In the genomic region with DNA sequence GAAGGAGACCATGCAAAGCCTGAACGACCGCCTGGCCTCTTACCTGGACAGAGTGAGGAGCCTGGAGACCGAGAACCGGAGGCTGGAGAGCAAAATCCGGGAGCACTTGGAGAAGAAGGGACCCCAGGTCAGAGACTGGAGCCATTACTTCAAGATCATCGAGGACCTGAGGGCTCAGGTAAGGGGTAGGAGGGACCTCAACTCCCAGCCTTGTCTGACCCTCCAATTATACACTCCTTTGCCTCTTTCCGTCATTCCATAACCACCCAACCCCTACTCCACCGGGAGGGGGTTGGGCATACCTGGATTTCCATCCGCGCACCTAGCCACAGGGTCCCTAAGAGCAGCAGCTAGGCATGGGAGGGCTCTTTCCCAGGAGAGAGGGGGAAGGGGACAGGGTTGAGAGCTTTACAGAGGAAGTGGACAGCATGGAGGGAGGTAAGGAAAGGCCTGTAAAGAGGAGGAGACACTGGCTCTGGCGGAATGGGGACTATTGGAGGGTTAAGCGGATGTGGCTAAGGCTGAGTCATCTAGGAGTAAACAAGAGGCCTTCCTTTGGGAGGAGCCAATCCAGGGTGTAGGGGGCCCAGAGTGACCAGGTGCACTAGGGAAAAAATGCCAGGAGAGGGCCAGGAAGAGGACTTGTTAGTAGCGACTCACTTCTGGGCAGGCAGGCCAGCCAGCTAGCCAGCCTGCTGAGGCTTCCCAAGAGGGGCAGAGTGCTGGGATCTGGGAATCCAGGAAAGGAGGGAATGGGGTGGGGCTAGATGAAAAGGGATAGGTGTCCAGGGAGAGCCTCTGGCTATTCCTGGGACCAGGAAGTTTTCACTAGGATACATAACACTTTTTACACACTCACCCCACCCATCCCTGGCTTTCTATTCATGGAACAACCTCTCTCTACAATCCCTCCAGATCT, we compare ENCODE assay signal across 1 cellular context.
TF ChIP-seq lines count a peak whose summit lies in the region.

No MANE protein-coding gene starts in this region.

TF ChIP-seq in HepG2, 621 proteins besides CTCF, POLR2A, EP300 and RAD21 (continued from another document and continues in another):
- TF ChIP-seq, protein P1, sequence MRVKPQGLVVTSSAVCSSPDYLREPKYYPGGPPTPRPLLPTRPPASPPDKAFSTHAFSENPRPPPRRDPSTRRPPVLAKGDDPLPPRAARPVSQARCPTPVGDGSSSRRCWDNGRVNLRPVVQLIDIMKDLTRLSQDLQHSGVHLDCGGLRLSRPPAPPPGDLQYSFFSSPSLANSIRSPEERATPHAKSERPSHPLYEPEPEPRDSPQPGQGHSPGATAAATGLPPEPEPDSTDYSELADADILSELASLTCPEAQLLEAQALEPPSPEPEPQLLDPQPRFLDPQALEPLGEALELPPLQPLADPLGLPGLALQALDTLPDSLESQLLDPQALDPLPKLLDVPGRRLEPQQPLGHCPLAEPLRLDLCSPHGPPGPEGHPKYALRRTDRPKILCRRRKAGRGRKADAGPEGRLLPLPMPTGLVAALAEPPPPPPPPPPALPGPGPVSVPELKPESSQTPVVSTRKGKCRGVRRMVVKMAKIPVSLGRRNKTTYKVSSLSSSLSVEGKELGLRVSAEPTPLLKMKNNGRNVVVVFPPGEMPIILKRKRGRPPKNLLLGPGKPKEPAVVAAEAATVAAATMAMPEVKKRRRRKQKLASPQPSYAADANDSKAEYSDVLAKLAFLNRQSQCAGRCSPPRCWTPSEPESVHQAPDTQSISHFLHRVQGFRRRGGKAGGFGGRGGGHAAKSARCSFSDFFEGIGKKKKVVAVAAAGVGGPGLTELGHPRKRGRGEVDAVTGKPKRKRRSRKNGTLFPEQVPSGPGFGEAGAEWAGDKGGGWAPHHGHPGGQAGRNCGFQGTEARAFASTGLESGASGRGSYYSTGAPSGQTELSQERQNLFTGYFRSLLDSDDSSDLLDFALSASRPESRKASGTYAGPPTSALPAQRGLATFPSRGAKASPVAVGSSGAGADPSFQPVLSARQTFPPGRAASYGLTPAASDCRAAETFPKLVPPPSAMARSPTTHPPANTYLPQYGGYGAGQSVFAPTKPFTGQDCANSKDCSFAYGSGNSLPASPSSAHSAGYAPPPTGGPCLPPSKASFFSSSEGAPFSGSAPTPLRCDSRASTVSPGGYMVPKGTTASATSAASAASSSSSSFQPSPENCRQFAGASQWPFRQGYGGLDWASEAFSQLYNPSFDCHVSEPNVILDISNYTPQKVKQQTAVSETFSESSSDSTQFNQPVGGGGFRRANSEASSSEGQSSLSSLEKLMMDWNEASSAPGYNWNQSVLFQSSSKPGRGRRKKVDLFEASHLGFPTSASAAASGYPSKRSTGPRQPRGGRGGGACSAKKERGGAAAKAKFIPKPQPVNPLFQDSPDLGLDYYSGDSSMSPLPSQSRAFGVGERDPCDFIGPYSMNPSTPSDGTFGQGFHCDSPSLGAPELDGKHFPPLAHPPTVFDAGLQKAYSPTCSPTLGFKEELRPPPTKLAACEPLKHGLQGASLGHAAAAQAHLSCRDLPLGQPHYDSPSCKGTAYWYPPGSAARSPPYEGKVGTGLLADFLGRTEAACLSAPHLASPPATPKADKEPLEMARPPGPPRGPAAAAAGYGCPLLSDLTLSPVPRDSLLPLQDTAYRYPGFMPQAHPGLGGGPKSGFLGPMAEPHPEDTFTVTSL (CRISPR knock-in tag; IDR thresholded peaks at IDR 0.05; ENCODE audit: borderline replicate concordance), result peak; percentile 63; the same call in 1 of the 2 replicates
- TF ChIP-seq ZNF607 (CRISPR knock-in tag; IDR thresholded peaks at IDR 0.05; ENCODE audit: borderline replicate concordance), result peak; percentile 89; the same call in 1 of the 2 replicates
- peak; percentile 62; the same call in 1 of the 2 replicates for TF ChIP-seq BRD4 (CRISPR knock-in tag; IDR thresholded peaks at IDR 0.05)
- no peak for TF ChIP-seq ZNF468 (CRISPR knock-in tag; IDR thresholded peaks at IDR 0.05)
- TF ChIP-seq KLF15 (CRISPR knock-in tag; IDR thresholded peaks at IDR 0.05; ENCODE audit: borderline replicate concordance), result no peak
- peak; percentile 57 for TF ChIP-seq PHF20 (CRISPR knock-in tag; IDR thresholded peaks at IDR 0.05)
- TF ChIP-seq UBTF (CRISPR knock-in tag; IDR thresholded peaks at IDR 0.05), result no peak; the same call in 1 of the 2 replicates
- TF ChIP-seq, protein P2, sequence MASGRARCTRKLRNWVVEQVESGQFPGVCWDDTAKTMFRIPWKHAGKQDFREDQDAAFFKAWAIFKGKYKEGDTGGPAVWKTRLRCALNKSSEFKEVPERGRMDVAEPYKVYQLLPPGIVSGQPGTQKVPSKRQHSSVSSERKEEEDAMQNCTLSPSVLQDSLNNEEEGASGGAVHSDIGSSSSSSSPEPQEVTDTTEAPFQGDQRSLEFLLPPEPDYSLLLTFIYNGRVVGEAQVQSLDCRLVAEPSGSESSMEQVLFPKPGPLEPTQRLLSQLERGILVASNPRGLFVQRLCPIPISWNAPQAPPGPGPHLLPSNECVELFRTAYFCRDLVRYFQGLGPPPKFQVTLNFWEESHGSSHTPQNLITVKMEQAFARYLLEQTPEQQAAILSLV (CRISPR knock-in tag; IDR thresholded peaks at IDR 0.05; ENCODE audit: borderline replicate concordance), result peak; percentile 64
- peak; percentile 80 for TF ChIP-seq GABPB1 (CRISPR knock-in tag; IDR thresholded peaks at IDR 0.05)
- TF ChIP-seq, protein P3, sequence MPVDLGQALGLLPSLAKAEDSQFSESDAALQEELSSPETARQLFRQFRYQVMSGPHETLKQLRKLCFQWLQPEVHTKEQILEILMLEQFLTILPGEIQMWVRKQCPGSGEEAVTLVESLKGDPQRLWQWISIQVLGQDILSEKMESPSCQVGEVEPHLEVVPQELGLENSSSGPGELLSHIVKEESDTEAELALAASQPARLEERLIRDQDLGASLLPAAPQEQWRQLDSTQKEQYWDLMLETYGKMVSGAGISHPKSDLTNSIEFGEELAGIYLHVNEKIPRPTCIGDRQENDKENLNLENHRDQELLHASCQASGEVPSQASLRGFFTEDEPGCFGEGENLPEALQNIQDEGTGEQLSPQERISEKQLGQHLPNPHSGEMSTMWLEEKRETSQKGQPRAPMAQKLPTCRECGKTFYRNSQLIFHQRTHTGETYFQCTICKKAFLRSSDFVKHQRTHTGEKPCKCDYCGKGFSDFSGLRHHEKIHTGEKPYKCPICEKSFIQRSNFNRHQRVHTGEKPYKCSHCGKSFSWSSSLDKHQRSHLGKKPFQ (CRISPR knock-in tag; IDR thresholded peaks at IDR 0.05; ENCODE audit: insufficient replicate concordance), result peak; percentile 57
- TF ChIP-seq ATM (IDR thresholded peaks at IDR 0.05; ENCODE audit: borderline replicate concordance), result no peak
- TF ChIP-seq CEBPG (CRISPR knock-in tag; IDR thresholded peaks at IDR 0.05), result peak; percentile 41
- no peak for TF ChIP-seq NFATC3 (CRISPR knock-in tag; IDR thresholded peaks at IDR 0.05)
- TF ChIP-seq ZNF3 (CRISPR knock-in tag; IDR thresholded peaks at IDR 0.05), result no peak
- peak; percentile 73 for TF ChIP-seq GATAD1 (CRISPR knock-in tag; IDR thresholded peaks at IDR 0.05)
- TF ChIP-seq ZNF451 (CRISPR knock-in tag; IDR thresholded peaks at IDR 0.05), result no peak
- TF ChIP-seq EZH2 (conservative IDR thresholded peaks at IDR 0.05; ENCODE audit: low read depth, low read length), result no peak
- TF ChIP-seq NR2F6 (IDR thresholded peaks at IDR 0.05), result peak; percentile 73
- peak; percentile 68; the same call in 1 of the 2 replicates for TF ChIP-seq NR2F6 (CRISPR knock-in tag; IDR thresholded peaks at IDR 0.05)
- TF ChIP-seq ZNF121 (CRISPR knock-in tag; IDR thresholded peaks at IDR 0.05), result peak; percentile 17; the same call in 1 of the 2 replicates
- TF ChIP-seq CREBL2 (CRISPR knock-in tag; IDR thresholded peaks at IDR 0.05; ENCODE audit: borderline replicate concordance), result no peak
- peak; percentile 85 for TF ChIP-seq FOXA1 (IDR thresholded peaks at IDR 0.05)
- TF ChIP-seq FOXA1 (CRISPR knock-in tag; IDR thresholded peaks at IDR 0.05), result peak; percentile 97
- TF ChIP-seq U2AF1 (optimal IDR thresholded peaks at IDR 0.05; ENCODE audit: low read depth, low read length), result no peak
- no peak for TF ChIP-seq ZNF703 (CRISPR knock-in tag; IDR thresholded peaks at IDR 0.05; ENCODE audit: borderline replicate concordance)
- no peak for TF ChIP-seq MLXIP (CRISPR knock-in tag; IDR thresholded peaks at IDR 0.05; ENCODE audit: borderline replicate concordance)
- TF ChIP-seq ARHGAP35 (CRISPR knock-in tag; IDR thresholded peaks at IDR 0.05; ENCODE audit: borderline replicate concordance), result no peak
- TF ChIP-seq TBL1XR1 (IDR thresholded peaks at IDR 0.05; ENCODE audit: borderline replicate concordance, low read length, partially characterized antibody), result no peak
- TF ChIP-seq TFDP1 (CRISPR knock-in tag; IDR thresholded peaks at IDR 0.05; ENCODE audit: borderline replicate concordance), result no peak
- no peak for TF ChIP-seq ZNF7 (CRISPR knock-in tag; IDR thresholded peaks at IDR 0.05)
- TF ChIP-seq ZBTB34 (CRISPR knock-in tag; IDR thresholded peaks at IDR 0.05), result peak; percentile 82; the same call in 1 of the 2 replicates
- TF ChIP-seq ZNF749 (CRISPR knock-in tag; IDR thresholded peaks at IDR 0.05; ENCODE audit: borderline replicate concordance), result no peak
- peak; percentile 71 for TF ChIP-seq BCL6 (CRISPR knock-in tag; IDR thresholded peaks at IDR 0.05)
- TF ChIP-seq ZBTB25 (CRISPR knock-in tag; IDR thresholded peaks at IDR 0.05), result 0 out of 2 replicates have a peak, but pooled peaks have one; percentile 26
- TF ChIP-seq, protein P4, sequence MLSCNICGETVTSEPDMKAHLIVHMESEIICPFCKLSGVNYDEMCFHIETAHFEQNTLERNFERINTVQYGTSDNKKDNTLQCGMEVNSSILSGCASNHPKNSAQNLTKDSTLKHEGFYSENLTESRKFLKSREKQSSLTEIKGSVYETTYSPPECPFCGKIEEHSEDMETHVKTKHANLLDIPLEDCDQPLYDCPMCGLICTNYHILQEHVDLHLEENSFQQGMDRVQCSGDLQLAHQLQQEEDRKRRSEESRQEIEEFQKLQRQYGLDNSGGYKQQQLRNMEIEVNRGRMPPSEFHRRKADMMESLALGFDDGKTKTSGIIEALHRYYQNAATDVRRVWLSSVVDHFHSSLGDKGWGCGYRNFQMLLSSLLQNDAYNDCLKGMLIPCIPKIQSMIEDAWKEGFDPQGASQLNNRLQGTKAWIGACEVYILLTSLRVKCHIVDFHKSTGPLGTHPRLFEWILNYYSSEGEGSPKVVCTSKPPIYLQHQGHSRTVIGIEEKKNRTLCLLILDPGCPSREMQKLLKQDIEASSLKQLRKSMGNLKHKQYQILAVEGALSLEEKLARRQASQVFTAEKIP (CRISPR knock-in tag; IDR thresholded peaks at IDR 0.05; ENCODE audit: borderline replicate concordance), result no peak
